ENCODE assay signal across 16 cellular contexts in the genomic region with DNA sequence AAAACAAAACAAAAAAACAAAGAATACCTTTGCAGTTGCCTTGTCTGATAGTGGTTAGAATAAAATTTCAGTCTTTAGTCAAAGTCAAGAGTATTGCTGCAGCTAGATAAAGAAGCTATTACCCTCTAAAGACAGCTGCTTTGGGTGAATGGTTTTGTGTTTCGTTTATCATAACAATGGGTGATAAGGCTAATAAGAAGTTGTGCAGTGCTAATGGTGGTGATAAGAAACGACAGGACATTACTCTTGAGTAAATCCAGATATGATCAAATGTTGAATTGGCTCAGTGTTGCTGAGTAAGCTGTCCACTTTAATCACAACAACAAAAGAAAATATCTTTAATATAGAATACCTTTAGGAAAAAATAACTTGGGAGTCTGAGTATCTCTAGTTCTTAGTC.
DNase-seq lines count a peak whose midpoint lies in the region; ATAC-seq, FAIRE-seq and TF ChIP-seq lines count a peak whose summit lies in the region.
"Had no signal": no experiment of that assay in that cellular context is flagged by ENCODE, and none has a peak within 500 bp of the region (broad histone marks: within the 10 kb centered on the region; RNA-seq: fewer than 3 reads in every experiment).

No MANE protein-coding gene starts in this region.

- H3K4me1 ChIP-seq in BE2C (peaks cover 7% of the 10 kb centered on the region; the same call in 1 of the 2 replicates), astrocyte (ENCODE audit: insufficient read depth, low read length) (no peaks in the 10 kb centered on the region)
- no peaks in the 10 kb centered on the region for H3K4me1 ChIP-seq in effector memory CD4-positive, alpha-beta T cell (ENCODE audit: control insufficient read depth, insufficient read depth, low read length, poor library complexity, severe bottlenecking)

- no TSS peak for BruUV-seq in MCF 10A (replicated peaks; lab: Mats Ljungman, UMichigan)

- CTCF ChIA-PET in MCF 10A (lab: Yijun Ruan, JAX) = no interaction called here

- H3K9me3 ChIP-seq in BE2C (no peaks in the 10 kb centered on the region), astrocyte (ENCODE audit: insufficient read depth, low read depth, low read length) (no peaks in the 10 kb centered on the region)
- no peaks in the 10 kb centered on the region for H3K9me3 ChIP-seq in effector memory CD4-positive, alpha-beta T cell (ENCODE audit: control insufficient read depth, low read length)

- no peak overlapping the region for H3K4me3 Mint-ChIP-seq in astrocyte (ENCODE audit: unreplicated experiment)
- no peak overlapping the region for H3K4me3 Mint-ChIP-seq in MCF 10A (ENCODE audit: unreplicated experiment)
- H3K4me3 Mint-ChIP-seq: CD4-positive, alpha-beta T cell; GM23338 had no signal

- ATAC-seq in GM21825 (IDR thresholded peaks at IDR 0.05; ENCODE audit: unreplicated experiment) = no peak
- ATAC-seq in GM19397 (IDR thresholded peaks at IDR 0.05; ENCODE audit: unreplicated experiment) = no peak
- ATAC-seq: GM23338 had no signal

- TF ChIP-seq CTCF in BE2C (IDR thresholded peaks at IDR 0.05; ENCODE audit: low read depth, low read length) (no peak), astrocyte (IDR thresholded peaks at IDR 0.05; ENCODE audit: insufficient read depth, low read depth, low read length) (no peak), MCF 10A (IDR thresholded peaks at IDR 0.05; ENCODE audit: unreplicated experiment) (no peak)

- no peak for FAIRE-seq in astrocyte (lab: Jason Lieb, UNC)
- FAIRE-seq: H54 had no signal

- H3K4me2 ChIP-seq in astrocyte (ENCODE audit: low read length) = no peak overlapping the region
- H3K4me2 ChIP-seq: GM23338 had no signal

- no peak overlapping the region for H3K9ac ChIP-seq in astrocyte (ENCODE audit: low read length)

- H3K27me3 Mint-ChIP-seq in astrocyte (ENCODE audit: low read depth, unreplicated experiment) = no peaks in the 10 kb centered on the region
- H3K27me3 Mint-ChIP-seq in MCF 10A (ENCODE audit: insufficient read depth, unreplicated experiment) = no peaks in the 10 kb centered on the region
- H3K27me3 Mint-ChIP-seq: CD4-positive, alpha-beta T cell had no signal

- H3K36me3 ChIP-seq in BE2C = no peaks in the 10 kb centered on the region
- no peaks in the 10 kb centered on the region for H3K36me3 ChIP-seq in astrocyte (ENCODE audit: insufficient read depth, low read length)
- H3K36me3 ChIP-seq in effector memory CD4-positive, alpha-beta T cell (ENCODE audit: control insufficient read depth, insufficient read depth, low read length) = no peaks in the 10 kb centered on the region

- intact Hi-C loops in MCF 10A (cut with micrococcal nuclease) = no loop called here

- H3K27me3 ChIP-seq in BE2C = no peaks in the 10 kb centered on the region
- H3K27me3 ChIP-seq in astrocyte (ENCODE audit: insufficient read depth, low read length) = no peaks in the 10 kb centered on the region
- H3K27me3 ChIP-seq in effector memory CD4-positive, alpha-beta T cell (replicated peaks; ENCODE audit: control insufficient read depth, insufficient read depth, low read length, poor library complexity, severe bottlenecking) = no peaks in the 10 kb centered on the region

- H3K27ac Mint-ChIP-seq in astrocyte (ENCODE audit: unreplicated experiment) (no peak overlapping the region), MCF 10A (ENCODE audit: low read depth, unreplicated experiment) (no peak overlapping the region)
- H3K27ac Mint-ChIP-seq: CD4-positive, alpha-beta T cell; GM23338 had no signal

- H3K9me3 Mint-ChIP-seq in astrocyte (ENCODE audit: unreplicated experiment) (peaks cover 8% of the 10 kb centered on the region), MCF 10A (ENCODE audit: unreplicated experiment) (peaks cover 14% of the 10 kb centered on the region)

- H3K4me1 Mint-ChIP-seq in astrocyte (ENCODE audit: low read depth, unreplicated experiment) (no peaks in the 10 kb centered on the region), MCF 10A (ENCODE audit: insufficient read depth, unreplicated experiment) (no peaks in the 10 kb centered on the region)
- H3K4me1 Mint-ChIP-seq: GM23338 had no signal

- no peaks in the 10 kb centered on the region for H4K20me1 ChIP-seq in astrocyte (ENCODE audit: insufficient read depth, low read length)

- no peak overlapping the region for H3K27ac ChIP-seq in astrocyte (ENCODE audit: low read depth, low read length)
- H3K27ac ChIP-seq in effector memory CD4-positive, alpha-beta T cell (ENCODE audit: insufficient read depth, low read length, poor library complexity, severe bottlenecking) = no peak overlapping the region
- H3K27ac ChIP-seq: C4-2B had no signal

- DNase-seq in BE2C (peak; percentile 16), CMK (ENCODE audit: low read depth) (peak; percentile 2), SK-N-DZ (ENCODE audit: low spot score) (peak; percentile 90), astrocyte (ENCODE audit: low read depth) (peak; percentile 34), MCF 10A (ENCODE audit: unreplicated experiment) (no peak)
- DNase-seq in effector memory CD4-positive, alpha-beta T cell = no peak
- DNase-seq: ACHN; CD4-positive, alpha-beta T cell; DMS79 treated with DMSO at 0.1 percent for 48 hours; GF-D8; HCEC 1CT had no signal

- no peaks in the 10 kb centered on the region for H3K79me2 ChIP-seq in astrocyte (ENCODE audit: insufficient read depth, low read length)

- POLR2A ChIA-PET in MCF 10A (lab: Yijun Ruan, JAX) = no interaction called here

- no peaks in the 10 kb centered on the region for H3K36me3 Mint-ChIP-seq in astrocyte (ENCODE audit: low read depth, unreplicated experiment)
- H3K36me3 Mint-ChIP-seq in MCF 10A (ENCODE audit: insufficient read depth, unreplicated experiment) = no peaks in the 10 kb centered on the region

- H3K4me3 ChIP-seq in BE2C (ENCODE audit: low read depth, low read length) (no peak overlapping the region), astrocyte (ENCODE audit: insufficient read depth, low read depth, low read length) (no peak overlapping the region)
- H3K4me3 ChIP-seq in effector memory CD4-positive, alpha-beta T cell (ENCODE audit: insufficient read depth, low read depth, low read length, poor library complexity, severe bottlenecking) = no peak overlapping the region
- H3K4me3 ChIP-seq: GM23338 had no signal

- H2AFZ ChIP-seq in astrocyte (ENCODE audit: low read depth, low read length) = no peak overlapping the region
- H2AFZ ChIP-seq: GM23338 had no signal

Comparison
In these comparisons a context has a peak if more than half of its experiments do, and no peak if none do; other contexts are left out.
1. DNase-seq: peak in BE2C (single experiment), CMK (single experiment), SK-N-DZ (single experiment) and astrocyte (single experiment); none in effector memory CD4-positive, alpha-beta T cell (0 of 3) and MCF 10A (single experiment).